15 cellular contexts compared by ENCODE assay signal in genomic region chr20:42392417-42392816, GRCh38.
DNase-seq lines count a peak whose midpoint lies in the region; ATAC-seq and TF ChIP-seq lines count a peak whose summit lies in the region.
"Had no signal": no experiment of that assay in that cellular context is flagged by ENCODE, and none has a peak within 500 bp of the region (broad histone marks: within the 10 kb centered on the region; RNA-seq: fewer than 3 reads in every experiment).

No MANE protein-coding gene starts in this region.

- no peak overlapping the region for H2AK9ac ChIP-seq in IMR-90 (replicated peaks; ENCODE audit: low read depth, low read length, poor library complexity)

- intact Hi-C loops in IMR-90 (cut with micrococcal nuclease) = loop anchor here (10.0 kb wide), 1 partner anchor 528 kb away; no protein-coding TSS in a partner anchor
- intact Hi-C loops in spleen (cut with DNase I; ENCODE audit: low total_unique reads) = no loop called here

- H3K36me3 Mint-ChIP-seq in brain (no peaks in the 10 kb centered on the region), T-helper 17 cell (ENCODE audit: low read depth) (no peaks in the 10 kb centered on the region)

- TF ChIP-seq CTCF in IMR-90 (conservative IDR thresholded peaks at IDR 0.05; ENCODE audit: low read depth, low read length) (no peak), brain (conservative IDR thresholded peaks at IDR 0.05) (no peak), spleen (IDR thresholded peaks at IDR 0.05 in 8 of 11, conservative IDR thresholded peaks at IDR 0.05 in 3 of 11) (no peak)

- H3K56ac ChIP-seq in IMR-90 (ENCODE audit: extremely low read depth, insufficient read depth, low read length) = no peak overlapping the region

- H3K9me3 Mint-ChIP-seq in brain = peaks cover 0 to 27% (median 3%) of the 10 kb centered on the region in 5 experiments

- no peak overlapping the region for H3K4me3 ChIP-seq in IMR-90 (ENCODE audit: insufficient read depth, low read depth, low read length)
- H3K4me3 ChIP-seq in subcutaneous abdominal adipose tissue (ENCODE audit: low read depth in 1 of 5, low read length in 5 of 5) = no peak overlapping the region
- no peak overlapping the region for H3K4me3 ChIP-seq in spleen

- H3K9me3 ChIP-seq in IMR-90 (ENCODE audit: control insufficient read depth, insufficient read depth, low read length) (peaks cover 10% of the 10 kb centered on the region; the same call in 1 of the 2 replicates), subcutaneous abdominal adipose tissue (ENCODE audit: control insufficient read depth in 5 of 5, low read length in 5 of 5) (peaks cover 0 to 4% (median 0%) of the 10 kb centered on the region in 5 donors), T-helper 17 cell (ENCODE audit: control insufficient read depth, low read length, poor library complexity, severe bottlenecking) (no peaks in the 10 kb centered on the region), spleen (peaks cover 0 to 28% (median 4%) of the 10 kb centered on the region in 8 donors)

- no peak overlapping the region for H2BK20ac ChIP-seq in IMR-90 (ENCODE audit: low read depth, low read length)

- H2AK5ac ChIP-seq in IMR-90 (ENCODE audit: low read depth, low read length) = no peak overlapping the region

- ATAC-seq in IMR-90 (ENCODE audit: low read depth) (no peak), T-helper 17 cell (no peak)

- BruUV-seq in IMR-90 (replicated peaks; lab: Mats Ljungman, UMichigan) = no TSS peak

- no peak for DNase-seq in IMR-90
- DNase-seq in left kidney (ENCODE audit: low read depth, low spot score) = peak; percentile 36
- no peak for DNase-seq in NAMALWA (ENCODE audit: low spot score)
- DNase-seq in T-helper 17 cell = no peak
- DNase-seq in spleen = no peak
- DNase-seq: AML-193, Calu3, DMS79, HCEC 1CT, KBM-7, NCI-H1105 treated with DMSO at 0.1 percent for 48 hours, NCI-H187 treated with DMSO at 0.1 percent for 48 hours, NCI-H446 had no signal

- H3K4me1 Mint-ChIP-seq in brain (peaks cover 7% of the 10 kb centered on the region), T-helper 17 cell (no peaks in the 10 kb centered on the region)

- no peak overlapping the region for H3K18ac ChIP-seq in IMR-90 (ENCODE audit: low read depth, low read length)

- H3K36me3 ChIP-seq in IMR-90 (ENCODE audit: control insufficient read depth, insufficient read depth, low read length) (no peaks in the 10 kb centered on the region), subcutaneous abdominal adipose tissue (ENCODE audit: control insufficient read depth in 5 of 5, insufficient read depth in 5 of 5, low read length in 5 of 5) (no peaks in the 10 kb centered on the region), spleen (no peaks in the 10 kb centered on the region)

- H3K27me3 ChIP-seq in IMR-90 (ENCODE audit: control insufficient read depth, insufficient read depth, low read length) (no peaks in the 10 kb centered on the region), subcutaneous abdominal adipose tissue (ENCODE audit: control insufficient read depth in 5 of 5, insufficient read depth in 4 of 5, low read length in 5 of 5) (no peaks in the 10 kb centered on the region), spleen (replicated peaks in 1 of 7) (no peaks in the 10 kb centered on the region)

- no peak overlapping the region for H2BK120ac ChIP-seq in IMR-90 (ENCODE audit: low read depth, low read length)

- POLR2A ChIA-PET in IMR-90 (lab: Charles Lee; ENCODE audit: unreplicated experiment) = no interaction called here

- no peak for TF ChIP-seq RAD21 in IMR-90 (IDR thresholded peaks at IDR 0.05; ENCODE audit: low read length)

- H3K14ac ChIP-seq in IMR-90 (replicated peaks; ENCODE audit: low read depth, low read length) = no peak overlapping the region

- no peaks in the 10 kb centered on the region for H3K9me1 ChIP-seq in IMR-90 (ENCODE audit: insufficient read depth, low read length)

- H4K5ac ChIP-seq in IMR-90 (ENCODE audit: low read depth, low read length) = no peak overlapping the region

- dilution Hi-C loops in IMR-90 (cut with HindIII; ENCODE audit: low sequenced_read_pairs, unreplicated experiment) = no loop called here

- H3K4me1 ChIP-seq in IMR-90 (ENCODE audit: control insufficient read depth, insufficient read depth, low read length) (no peaks in the 10 kb centered on the region), subcutaneous abdominal adipose tissue (ENCODE audit: control insufficient read depth in 5 of 5, insufficient read depth in 5 of 5, low read length in 5 of 5) (peaks cover 0 to 28% (median 18%) of the 10 kb centered on the region in 5 donors), spleen (no peaks in the 10 kb centered on the region)

- no peaks in the 10 kb centered on the region for H3K79me1 ChIP-seq in IMR-90 (ENCODE audit: low read depth in 1 of 2, low read length in 2 of 2)

- H3K27me3 Mint-ChIP-seq in brain = peaks cover 3% of the 10 kb centered on the region
- no peaks in the 10 kb centered on the region for H3K27me3 Mint-ChIP-seq in T-helper 17 cell

- H2BK15ac ChIP-seq in IMR-90 (ENCODE audit: low read depth, low read length) = no peak overlapping the region

- H3K4me3 Mint-ChIP-seq in brain (no peak overlapping the region), T-helper 17 cell (no peak overlapping the region)

- H4K8ac ChIP-seq in IMR-90 (ENCODE audit: low read depth in 2 of 2, low read length in 2 of 2) = no peak overlapping the region

- no CpG with 5 or more reads among the region's 1 CpG for WGBS in IMR-90 (ENCODE audit: extremely low coverage in 2 of 2, insufficient read length in 1 of 2), 2 experiments
- WGBS in spleen, 5 donors = 16 to 26% (median 19%) methylated on average over 1 of the region's 1 CpG

- H3K23ac ChIP-seq in IMR-90 (ENCODE audit: low read depth, low read length) = no peak overlapping the region

- H2BK5ac ChIP-seq in IMR-90 (ENCODE audit: low read depth, low read length, poor library complexity, severe bottlenecking) = no peak overlapping the region

- H3K27ac Mint-ChIP-seq in brain (peak overlapping the region in 3 of 5 experiments; percentile 27 to 83 (median 41)), T-helper 17 cell (no peak overlapping the region)

- CTCF ChIA-PET in IMR-90 (lab: Yijun Ruan, JAX) = no interaction called here

- in situ Hi-C loops in IMR-90 (cut with MboI; ENCODE audit: low sequenced_read_pairs) = no loop called here

- H3K27ac ChIP-seq in IMR-90 (ENCODE audit: insufficient read depth, low read length) (no peak overlapping the region), subcutaneous abdominal adipose tissue (ENCODE audit: low read depth, low read length) (peak overlapping the region; percentile 48), spleen (no peak overlapping the region)

- H2AFZ ChIP-seq in IMR-90 (replicated peaks; ENCODE audit: low read length, poor library complexity) = no peak overlapping the region

- H3K9ac ChIP-seq in IMR-90 (ENCODE audit: low read depth, low read length) (no peak overlapping the region), subcutaneous abdominal adipose tissue (ENCODE audit: low read length in 5 of 5) (no peak overlapping the region)

- no peaks in the 10 kb centered on the region for H4K20me1 ChIP-seq in IMR-90 (ENCODE audit: insufficient read depth, low read length)

- H3K4ac ChIP-seq in IMR-90 (ENCODE audit: low read depth, low read length) = no peak overlapping the region

- TF ChIP-seq POLR2A in IMR-90 (IDR thresholded peaks at IDR 0.05; ENCODE audit: low read depth, low read length) (no peak), spleen (IDR thresholded peaks at IDR 0.05) (no peak)

- no peak overlapping the region for H4K91ac ChIP-seq in IMR-90 (ENCODE audit: insufficient read depth, low read depth, low read length)

- no peak overlapping the region for H3K4me2 ChIP-seq in IMR-90 (ENCODE audit: low read depth, low read length)

TF ChIP-seq in IMR-90, 13 proteins besides CTCF, POLR2A, EP300 and RAD21:
- TF ChIP-seq RCOR1 (IDR thresholded peaks at IDR 0.05; ENCODE audit: insufficient replicate concordance, low read length) = no peak
- 0 out of 2 replicates have a peak, but pooled peaks have one; percentile 15 for TF ChIP-seq CEBPB (IDR thresholded peaks at IDR 0.05; ENCODE audit: low read depth, low read length)
- no peak for TF ChIP-seq NFE2L2 (IDR thresholded peaks at IDR 0.05; ENCODE audit: low read depth, low read length)
- TF ChIP-seq CHD1 (IDR thresholded peaks at IDR 0.05; ENCODE audit: low read depth, low read length) = no peak
- no peak for TF ChIP-seq SMC3 (IDR thresholded peaks at IDR 0.05; ENCODE audit: low read depth, low read length)
- no peak for TF ChIP-seq RFX5 (IDR thresholded peaks at IDR 0.05; ENCODE audit: low read depth, low read length)
- TF ChIP-seq MAZ (IDR thresholded peaks at IDR 0.05; ENCODE audit: borderline replicate concordance, low read depth, low read length) = no peak
